ENCODE assay signal across 16 cellular contexts in genomic region chr2:159875083-159875482, GRCh38. TPM values are rescaled to one million over a fixed set of nuclear protein-coding genes. Genes with fewer than 3 reads are reported as not detected.
DNase-seq lines count a peak whose midpoint lies in the region; ATAC-seq and TF ChIP-seq lines count a peak whose summit lies in the region.
"Had no signal": no experiment of that assay in that cellular context is flagged by ENCODE, and none has a peak within 500 bp of the region (broad histone marks: within the 10 kb centered on the region; RNA-seq: fewer than 3 reads in every experiment).

No MANE protein-coding gene starts in this region.

- DNase-seq in ELF-1 (ENCODE audit: low read depth, low spot score) (peak; percentile 23), myocyte (ENCODE audit: low read depth) (peak; percentile 9), ecto neural progenitor cell (ENCODE audit: low spot score) (no peak), T-helper 1 cell (no peak)
- no peak for DNase-seq in activated T-helper 2 cell treated with anti-CD3 and anti-CD28 coated beads, Interferon-gamma antibody, Interleukin-2, Interleukin-4, amounts not matched to agents 10 μg/mL and 5 μg/mL and 100 μg/mL, durations not matched to agents 14 hours and 24 hours and 36 hours (ENCODE audit: low spot score)
- DNase-seq: colonic mucosa, kidney, MG63, NCI-H2171 treated with DMSO at 0.1 percent for 48 hours had no signal

- no peak for ATAC-seq in HG02870 (IDR thresholded peaks at IDR 0.05; ENCODE audit: unreplicated experiment)

- H3K4me1 Mint-ChIP-seq in activated T-helper 2 cell treated with anti-CD3 and anti-CD28 coated beads, Interferon-gamma antibody, Interleukin-2, Interleukin-4, amounts not matched to agents 10 μg/mL and 5 μg/mL and 100 μg/mL, durations not matched to agents 14 hours and 24 hours and 36 hours (ENCODE audit: low read depth): peaks cover 31% of the 10 kb centered on the region

- H3K9me3 Mint-ChIP-seq in activated T-helper 2 cell treated with anti-CD3 and anti-CD28 coated beads, Interferon-gamma antibody, Interleukin-2, Interleukin-4, amounts not matched to agents 10 μg/mL and 5 μg/mL and 100 μg/mL, durations not matched to agents 14 hours and 24 hours and 36 hours: no peaks in the 10 kb centered on the region

- no peaks in the 10 kb centered on the region for H3K9me3 ChIP-seq in HEK293 (ENCODE audit: control insufficient read depth, insufficient read depth, low read depth, low read length)
- H3K9me3 ChIP-seq: ascending aorta; BLaER1 treated with 17β-estradiol and CSF1 and Interleukin-3, amounts not matched to agents 10 nM and 100 nM; colonic mucosa; MG63; thyroid gland had no signal

- H3K4me3 Mint-ChIP-seq in activated T-helper 2 cell treated with anti-CD3 and anti-CD28 coated beads, Interferon-gamma antibody, Interleukin-2, Interleukin-4, amounts not matched to agents 10 μg/mL and 5 μg/mL and 100 μg/mL, durations not matched to agents 14 hours and 24 hours and 36 hours (ENCODE audit: low read depth): no peak overlapping the region

- H3K27ac ChIP-seq in HEK293 (ENCODE audit: extremely low read depth, low read depth, low read length): no peak overlapping the region
- H3K27ac ChIP-seq: ascending aorta; BLaER1 treated with 17β-estradiol and CSF1 and Interleukin-3, amounts not matched to agents 10 nM and 100 nM; colonic mucosa; SK-N-MC; thyroid gland had no signal

- H3K27me3 Mint-ChIP-seq in activated T-helper 2 cell treated with anti-CD3 and anti-CD28 coated beads, Interferon-gamma antibody, Interleukin-2, Interleukin-4, amounts not matched to agents 10 μg/mL and 5 μg/mL and 100 μg/mL, durations not matched to agents 14 hours and 24 hours and 36 hours (ENCODE audit: low read depth): no peaks in the 10 kb centered on the region

- no peak for TF ChIP-seq CTCF in HEK293 (tag by site-specific recombination; IDR thresholded peaks at IDR 0.05)

- POLR2A ChIA-PET in HEK293 (lab: Yijun Ruan, JAX): no interaction called here

- H3K36me3 Mint-ChIP-seq in activated T-helper 2 cell treated with anti-CD3 and anti-CD28 coated beads, Interferon-gamma antibody, Interleukin-2, Interleukin-4, amounts not matched to agents 10 μg/mL and 5 μg/mL and 100 μg/mL, durations not matched to agents 14 hours and 24 hours and 36 hours (ENCODE audit: low read depth): peaks cover 66% of the 10 kb centered on the region

- H3K4me1 ChIP-seq in HEK293 (ENCODE audit: control insufficient read depth, insufficient read depth, low read length): no peaks in the 10 kb centered on the region
- H3K4me1 ChIP-seq: ascending aorta, colonic mucosa, thyroid gland had no signal

- CTCF ChIA-PET in HEK293 (lab: Yijun Ruan, JAX): no interaction called here

- H3K4me3 ChIP-seq in HEK293 (ENCODE audit: low read depth, low read length): no peak overlapping the region
- H3K4me3 ChIP-seq: ascending aorta; BLaER1 treated with 17β-estradiol and CSF1 and Interleukin-3, amounts not matched to agents 10 nM and 100 nM; colonic mucosa; MG63; SK-N-MC; thyroid gland had no signal

- intact Hi-C loops in activated T-helper 2 cell treated with anti-CD3 and anti-CD28 coated beads, Interferon-gamma antibody, Interleukin-2, Interleukin-4, amounts not matched to agents 10 μg/mL and 5 μg/mL and 100 μg/mL, durations not matched to agents 14 hours and 24 hours and 36 hours (cut with micrococcal nuclease): no loop called here

- no peaks in the 10 kb centered on the region for H3K36me3 ChIP-seq in HEK293 (ENCODE audit: control insufficient read depth in 2 of 2, insufficient read depth in 1 of 2, low read length in 2 of 2)
- H3K36me3 ChIP-seq: ascending aorta, colonic mucosa, MG63, thyroid gland had no signal

- H3K27ac Mint-ChIP-seq in activated T-helper 2 cell treated with anti-CD3 and anti-CD28 coated beads, Interferon-gamma antibody, Interleukin-2, Interleukin-4, amounts not matched to agents 10 μg/mL and 5 μg/mL and 100 μg/mL, durations not matched to agents 14 hours and 24 hours and 36 hours: peak overlapping the region; percentile 62

TF ChIP-seq in HEK293, 187 proteins besides CTCF, POLR2A, EP300 and RAD21:
- TF ChIP-seq ZNF664 (tag by site-specific recombination; IDR thresholded peaks at IDR 0.05): peak; percentile 60; the same call in 1 of the 2 replicates
- TF ChIP-seq KLF9 (tag by site-specific recombination; IDR thresholded peaks at IDR 0.05; ENCODE audit: low read depth): no peak

RNA-seq across cellular contexts. Expression of gene LY75, which starts 29.5 kb away (rescaled TPM):
- total RNA-seq in activated T-helper 2 cell treated with anti-CD3 and anti-CD28 coated beads, Interferon-gamma antibody, Interleukin-2, Interleukin-4, amounts not matched to agents 10 μg/mL and 5 μg/mL and 100 μg/mL, durations not matched to agents 14 hours and 24 hours and 36 hours: 112 TPM in 2 replicates
- 0.24 and 0.26 TPM in 2 replicates for total RNA-seq in myocyte
- 0.06 TPM for polyA plus RNA-seq in myocyte (2012)
- total RNA-seq: OCI-LY7 had no signal

Comparison
In these comparisons a context has a peak if more than half of its experiments do, and no peak if none do; other contexts are left out.
1. DNase-seq: peak in ELF-1 (single experiment) and myocyte (single experiment); none in activated T-helper 2 cell treated with anti-CD3 and anti-CD28 coated beads, Interferon-gamma antibody, Interleukin-2, Interleukin-4, amounts not matched to agents 10 μg/mL and 5 μg/mL and 100 μg/mL, durations not matched to agents 14 hours and 24 hours and 36 hours (single experiment), ecto neural progenitor cell (single experiment) and T-helper 1 cell (0 of 5).
2. RNA of gene LY75, which starts 29.5 kb away (total RNA-seq): 112 TPM in activated T-helper 2 cell treated with anti-CD3 and anti-CD28 coated beads, Interferon-gamma antibody, Interleukin-2, Interleukin-4, amounts not matched to agents 10 μg/mL and 5 μg/mL and 100 μg/mL, durations not matched to agents 14 hours and 24 hours and 36 hours; 0.24 to 0.26 TPM in myocyte; every median in the first group is over 10 times any median in the second.